In genomic region chr12:124036117-124037109, GRCh38 we compare ENCODE assay signal across 1 cellular context.
TF ChIP-seq lines count a peak whose summit lies in the region.

No MANE protein-coding gene starts in this region.

TF ChIP-seq in GM23338, 12 proteins besides CTCF, POLR2A, EP300 and RAD21 (continued from another document):
- TF ChIP-seq, protein P1, sequence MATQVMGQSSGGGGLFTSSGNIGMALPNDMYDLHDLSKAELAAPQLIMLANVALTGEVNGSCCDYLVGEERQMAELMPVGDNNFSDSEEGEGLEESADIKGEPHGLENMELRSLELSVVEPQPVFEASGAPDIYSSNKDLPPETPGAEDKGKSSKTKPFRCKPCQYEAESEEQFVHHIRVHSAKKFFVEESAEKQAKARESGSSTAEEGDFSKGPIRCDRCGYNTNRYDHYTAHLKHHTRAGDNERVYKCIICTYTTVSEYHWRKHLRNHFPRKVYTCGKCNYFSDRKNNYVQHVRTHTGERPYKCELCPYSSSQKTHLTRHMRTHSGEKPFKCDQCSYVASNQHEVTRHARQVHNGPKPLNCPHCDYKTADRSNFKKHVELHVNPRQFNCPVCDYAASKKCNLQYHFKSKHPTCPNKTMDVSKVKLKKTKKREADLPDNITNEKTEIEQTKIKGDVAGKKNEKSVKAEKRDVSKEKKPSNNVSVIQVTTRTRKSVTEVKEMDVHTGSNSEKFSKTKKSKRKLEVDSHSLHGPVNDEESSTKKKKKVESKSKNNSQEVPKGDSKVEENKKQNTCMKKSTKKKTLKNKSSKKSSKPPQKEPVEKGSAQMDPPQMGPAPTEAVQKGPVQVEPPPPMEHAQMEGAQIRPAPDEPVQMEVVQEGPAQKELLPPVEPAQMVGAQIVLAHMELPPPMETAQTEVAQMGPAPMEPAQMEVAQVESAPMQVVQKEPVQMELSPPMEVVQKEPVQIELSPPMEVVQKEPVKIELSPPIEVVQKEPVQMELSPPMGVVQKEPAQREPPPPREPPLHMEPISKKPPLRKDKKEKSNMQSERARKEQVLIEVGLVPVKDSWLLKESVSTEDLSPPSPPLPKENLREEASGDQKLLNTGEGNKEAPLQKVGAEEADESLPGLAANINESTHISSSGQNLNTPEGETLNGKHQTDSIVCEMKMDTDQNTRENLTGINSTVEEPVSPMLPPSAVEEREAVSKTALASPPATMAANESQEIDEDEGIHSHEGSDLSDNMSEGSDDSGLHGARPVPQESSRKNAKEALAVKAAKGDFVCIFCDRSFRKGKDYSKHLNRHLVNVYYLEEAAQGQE (IDR thresholded peaks at IDR 0.05; ENCODE audit: unreplicated experiment), result no peak
- TF ChIP-seq POLR2AphosphoS5 (IDR thresholded peaks at IDR 0.05; ENCODE audit: low read depth) (no peak), STAT1 (IDR thresholded peaks at IDR 0.05; ENCODE audit: unreplicated experiment) (no peak)
